Comparison of ENCODE assay signal across 8 cellular contexts in genomic region chr11:7512525-7513209, GRCh38.
DNase-seq lines count a peak whose midpoint lies in the region; ATAC-seq and TF ChIP-seq lines count a peak whose summit lies in the region.

No MANE protein-coding gene starts in this region.

- H3K9me3 ChIP-seq in stomach smooth muscle (ENCODE audit: control insufficient read depth in 2 of 2, low read length in 2 of 2), result no peaks in the 10 kb centered on the region

- H3K36me3 ChIP-seq in stomach smooth muscle (ENCODE audit: control insufficient read depth in 2 of 2, insufficient read depth in 2 of 2, low read length in 2 of 2), result no peaks in the 10 kb centered on the region

- peaks cover 14% of the 10 kb centered on the region for H3K4me1 ChIP-seq in stomach smooth muscle (ENCODE audit: control insufficient read depth, insufficient read depth, low read length)

- no peaks in the 10 kb centered on the region for H3K27me3 ChIP-seq in stomach smooth muscle (ENCODE audit: control insufficient read depth in 1 of 2, insufficient read depth in 2 of 2, low read length in 2 of 2)

- TF ChIP-seq CTCF in cardiac fibroblast (IDR thresholded peaks at IDR 0.05; ENCODE audit: low read depth, low read length), result peak; percentile 3

- H3K9ac ChIP-seq in stomach smooth muscle (ENCODE audit: low read length in 2 of 2), result peak overlapping the region; percentile 63 to 64

- DNase-seq in activated CD8-positive, alpha-beta memory T cell treated with anti-CD3 and anti-CD28 coated beads for 24 hours, result peak; percentile 61
- DNase-seq in activated CD8-positive, alpha-beta memory T cell treated with anti-CD3 and anti-CD28 coated beads, Interleukin-2, amount 50 U/mL, for 48 hours, result no peak
- DNase-seq in NOMO-1 treated with dmso at 0.1 percent for 144 hours (lab: John Stamatoyannopoulos, UW; ENCODE audit: unreplicated experiment) (peak; percentile 93), cardiac fibroblast (ENCODE audit: low read depth in 2 of 2) (peak; percentile 42 to 55), left kidney (ENCODE audit: low read depth, low spot score) (peak; percentile 81), COLO829 (ENCODE audit: low spot score) (no peak)

- ATAC-seq in HG02588 (IDR thresholded peaks at IDR 0.05; ENCODE audit: unreplicated experiment), result peak; percentile 60

- H3K27ac ChIP-seq in stomach smooth muscle (ENCODE audit: low read length), result peak overlapping the region; percentile 58

- H3K4me3 ChIP-seq in cardiac fibroblast (replicated peaks in 1 of 2; ENCODE audit: low read depth in 2 of 2, low read length in 2 of 2) (peak overlapping the region; percentile 63 to 70), stomach smooth muscle (ENCODE audit: low read length in 2 of 2) (peak overlapping the region; percentile 69 to 86)

Comparison
In these comparisons a context has a peak if more than half of its experiments do, and no peak if none do; other contexts are left out.
1. DNase-seq: peak in activated CD8-positive, alpha-beta memory T cell treated with anti-CD3 and anti-CD28 coated beads for 24 hours (single experiment), NOMO-1 treated with dmso at 0.1 percent for 144 hours (single experiment), cardiac fibroblast (2 of 2) and left kidney (single experiment); none in activated CD8-positive, alpha-beta memory T cell treated with anti-CD3 and anti-CD28 coated beads, Interleukin-2, amount 50 U/mL, for 48 hours (single experiment) and COLO829 (single experiment).